ENCODE assay signal across 1 cellular context in the genomic region with DNA sequence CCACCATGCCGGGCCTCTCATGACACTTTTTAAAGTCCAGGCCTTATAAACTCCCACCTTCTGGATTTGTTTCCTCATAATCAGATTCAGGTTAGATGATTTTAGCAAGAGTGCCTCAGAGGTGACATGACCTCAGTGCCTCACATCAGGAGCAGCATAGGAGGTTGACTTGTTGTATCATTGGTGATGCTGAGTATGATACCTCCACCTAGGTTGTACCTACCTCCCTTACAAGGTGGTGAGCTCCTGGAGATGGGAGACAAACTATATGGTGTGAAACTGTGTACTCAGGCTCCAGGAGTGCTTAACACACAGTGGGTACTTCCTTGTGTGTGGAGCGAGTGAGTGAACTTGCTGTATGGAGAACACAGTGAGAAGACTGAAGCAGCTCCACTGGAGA.
TF ChIP-seq lines count a peak whose summit lies in the region.

No MANE protein-coding gene starts in this region.

TF ChIP-seq in HCT116, 20 proteins besides CTCF, POLR2A, EP300 and RAD21:
- TF ChIP-seq EGR1 (IDR thresholded peaks at IDR 0.05; ENCODE audit: low read depth) (no peak), POLR2AphosphoS5 (IDR thresholded peaks at IDR 0.05; ENCODE audit: low read depth, low read length) (0 out of 2 replicates have a peak, but pooled peaks have one; percentile 3)
